In genomic region chr13:46621133-46621532, GRCh38 we compare ENCODE assay signal across 22 cellular contexts.
DNase-seq lines count a peak whose midpoint lies in the region; ATAC-seq, FAIRE-seq and TF ChIP-seq lines count a peak whose summit lies in the region.
"Had no signal": no experiment of that assay in that cellular context is flagged by ENCODE, and none has a peak within 500 bp of the region (broad histone marks: within the 10 kb centered on the region; RNA-seq: fewer than 3 reads in every experiment).

No MANE protein-coding gene starts in this region.

- DNase-seq in GM12892 (ENCODE audit: insufficient read length) (no peak), endothelial cell of umbilical vein (ENCODE audit: low read depth, low spot score) (peak; percentile 23), superior temporal gyrus (ENCODE audit: extremely low spot score) (peak; percentile 32), amygdala (lab: John Stamatoyannopoulos, UW) (no peak)
- DNase-seq: activated CD8-positive, alpha-beta memory T cell treated with anti-CD3 and anti-CD28 coated beads for 24 hours; activated naive CD4-positive, alpha-beta T cell treated with Interleukin-2 at 50 U/mL for 16 hours; activated T-cell treated with anti-CD3 and anti-CD28 coated beads, Interleukin-2, amount 50 U/mL, for 48 hours; AML-193; amniotic stem cell; DND-41; head of caudate nucleus; left ventricle myocardium superior; NCI-H1092 treated with DMSO at 0.1 percent for 48 hours; NCI-H2081; NCI-H510A; posterior cingulate gyrus; stimulated activated CD4-positive, alpha-beta T cell treated with anti-CD3 and anti-CD28 coated beads, Interleukin-1b, Interleukin-23, amount 100 ng/mL, for 48 hours; testis had no signal

- TF ChIP-seq POLR2A in GM12892 (IDR thresholded peaks at IDR 0.05; ENCODE audit: low read depth, low read length) (no peak), endothelial cell of umbilical vein (IDR thresholded peaks at IDR 0.05; ENCODE audit: low read depth, low read length) (no peak)

- TF ChIP-seq CTCF in OCI-LY3 (IDR thresholded peaks at IDR 0.05; ENCODE audit: low read depth, low read length) (no peak), endothelial cell of umbilical vein (IDR thresholded peaks at IDR 0.05; ENCODE audit: extremely low read depth in 1 of 2, insufficient read depth in 1 of 2, low read depth in 1 of 2, low read length in 2 of 2) (no peak)

- H3K9me1 ChIP-seq in endothelial cell of umbilical vein (replicated peaks; ENCODE audit: control insufficient read depth, extremely low read depth, insufficient read depth, low read length) = peaks cover 3% of the 10 kb centered on the region

- H3K79me2 ChIP-seq in OCI-LY3 (ENCODE audit: low read length) (peaks cover 97% of the 10 kb centered on the region), endothelial cell of umbilical vein (ENCODE audit: control insufficient read depth, insufficient read depth, low read length) (peaks cover 49% of the 10 kb centered on the region)

- FAIRE-seq in GM12892 (lab: Jason Lieb, UNC) = peak; percentile 46
- no peak for FAIRE-seq in endothelial cell of umbilical vein (lab: Jason Lieb, UNC)

- intact Hi-C loops in endothelial cell of umbilical vein (cut with micrococcal nuclease) = no loop called here

- H4K20me1 ChIP-seq in OCI-LY3 (ENCODE audit: insufficient read depth, low read length) (peaks cover 53% of the 10 kb centered on the region), endothelial cell of umbilical vein (replicated peaks; ENCODE audit: control insufficient read depth, extremely low read depth, insufficient read depth, low read length) (peaks cover 4% of the 10 kb centered on the region)

- H3K9ac ChIP-seq in OCI-LY3 (ENCODE audit: low read length) (no peak overlapping the region), endothelial cell of umbilical vein (replicated peaks; ENCODE audit: extremely low read depth, insufficient read depth, low read length) (no peak overlapping the region)

- no TSS peak for BruUV-seq in endothelial cell of umbilical vein (replicated peaks; lab: Mats Ljungman, UMichigan)

- no peak overlapping the region for H2AFZ ChIP-seq in OCI-LY3 (ENCODE audit: low read depth, low read length)
- H2AFZ ChIP-seq in endothelial cell of umbilical vein (ENCODE audit: low read depth, low read length) = no peak overlapping the region

- CTCF ChIA-PET in endothelial cell of umbilical vein (lab: Charles Lee) = interaction anchor here (1.0 to 2.2 kb wide), 5 partner anchors 9 to 69 kb away, joined by 3 to 10 read pairs (median 5); partner anchors contain the start of gene LRCH1

- POLR2A ChIA-PET in endothelial cell of umbilical vein (lab: Charles Lee) = no interaction called here

- no peaks in the 10 kb centered on the region for H3K27me3 ChIP-seq in OCI-LY3 (ENCODE audit: low read depth, low read length)
- no peaks in the 10 kb centered on the region for H3K27me3 ChIP-seq in endothelial cell of umbilical vein (ENCODE audit: control insufficient read depth in 2 of 2, insufficient read depth in 2 of 2, low read length in 2 of 2)
- H3K27me3 ChIP-seq: testis had no signal

- H3K4me3 ChIP-seq in OCI-LY3 (ENCODE audit: low read length) (no peak overlapping the region), endothelial cell of umbilical vein (replicated peaks in 1 of 3; ENCODE audit: insufficient read depth in 1 of 3, low read depth in 1 of 3, low read length in 3 of 3) (no peak overlapping the region)
- H3K4me3 ChIP-seq: testis had no signal

- H3K9me3 ChIP-seq in OCI-LY3 (ENCODE audit: insufficient read depth, low read length) (no peaks in the 10 kb centered on the region), endothelial cell of umbilical vein (replicated peaks; ENCODE audit: control insufficient read depth, insufficient read depth, low read length) (no peaks in the 10 kb centered on the region)
- H3K9me3 ChIP-seq: testis had no signal

- ATAC-seq in GM19395 (IDR thresholded peaks at IDR 0.05; ENCODE audit: unreplicated experiment) (no peak), HG02973 (IDR thresholded peaks at IDR 0.05; ENCODE audit: unreplicated experiment) (no peak)
- ATAC-seq: left ventricle myocardium superior; stimulated activated effector memory CD8-positive, alpha-beta T cell treated with anti-CD3 and anti-CD28 coated beads, Interleukin-12 subunit alpha, Interleukin-12 subunit beta, amount 100 ng/mL, for 72 hours had no signal

- H3K4me1 ChIP-seq in OCI-LY3 (ENCODE audit: low read length) = peaks cover 73% of the 10 kb centered on the region
- peaks cover 9% of the 10 kb centered on the region for H3K4me1 ChIP-seq in endothelial cell of umbilical vein (ENCODE audit: control insufficient read depth, extremely low read depth, insufficient read depth, low read length)

- no peak overlapping the region for H3K27ac ChIP-seq in OCI-LY3 (ENCODE audit: low read length)
- H3K27ac ChIP-seq in endothelial cell of umbilical vein (ENCODE audit: insufficient read depth, low read depth, low read length) = no peak overlapping the region
- H3K27ac ChIP-seq: testis had no signal

- dilution Hi-C loops in endothelial cell of umbilical vein (cut with MboI; ENCODE audit: extremely low pct_ligation_motif_present, low sequenced_read_pairs) = no loop called here

- H3K4me2 ChIP-seq in OCI-LY3 (ENCODE audit: low read length) = peak overlapping the region; percentile 37
- H3K4me2 ChIP-seq in endothelial cell of umbilical vein (ENCODE audit: insufficient read depth, low read length) = no peak overlapping the region

- H3K36me3 ChIP-seq in OCI-LY3 (replicated peaks; ENCODE audit: low read depth, low read length) = no peaks in the 10 kb centered on the region
- H3K36me3 ChIP-seq in endothelial cell of umbilical vein (ENCODE audit: control insufficient read depth in 2 of 2, extremely low read depth in 1 of 2, insufficient read depth in 2 of 2, low read length in 2 of 2) = no peaks in the 10 kb centered on the region

TF ChIP-seq in endothelial cell of umbilical vein, 7 proteins besides CTCF, POLR2A, EP300 and RAD21:
- TF ChIP-seq GATA2 (IDR thresholded peaks at IDR 0.05; ENCODE audit: insufficient read depth, insufficient read length, low read depth, low read length) = no peak
- no peak for TF ChIP-seq MYC (IDR thresholded peaks at IDR 0.05; ENCODE audit: low read depth, low read length)
- no peak for TF ChIP-seq JUN (IDR thresholded peaks at IDR 0.05; ENCODE audit: borderline replicate concordance, insufficient read depth, insufficient read length, low read depth)
- no peak for TF ChIP-seq FOS (IDR thresholded peaks at IDR 0.05; ENCODE audit: borderline replicate concordance, insufficient read depth, low read length)
- TF ChIP-seq POLR2AphosphoS5 (IDR thresholded peaks at IDR 0.05; ENCODE audit: insufficient read depth, low read depth, low read length) = no peak
- no peak for TF ChIP-seq MAX (IDR thresholded peaks at IDR 0.05; ENCODE audit: insufficient read depth, insufficient read length)
- TF ChIP-seq EZH2 (IDR thresholded peaks at IDR 0.05; ENCODE audit: borderline replicate concordance, low read depth, low read length, severe bottlenecking) = no peak

Comparison
In these comparisons a context has a peak if more than half of its experiments do, and no peak if none do; other contexts are left out.
1. DNase-seq: peak in endothelial cell of umbilical vein (single experiment) and superior temporal gyrus (single experiment); none in GM12892 (single experiment) and amygdala (0 of 56).